ENCODE assay signal across 30 cellular contexts in genomic region chr11:38221295-38221694, GRCh38.
"Had no signal": no experiment of that assay in that cellular context is flagged by ENCODE, and none has a peak within 500 bp of the region (broad histone marks: within the 10 kb centered on the region; RNA-seq: fewer than 3 reads in every experiment).

No MANE protein-coding gene starts in this region.

- H3K27ac ChIP-seq: body of pancreas, epithelial cell of prostate, esophagus squamous epithelium, gastroesophageal sphincter had no signal

- DNase-seq: activated CD4-positive, alpha-beta memory T cell treated with anti-CD3 and anti-CD28 coated beads, Interleukin-2, amount 10 ng/mL, durations not matched to agents 7 days and 5 days; activated CD4-positive, alpha-beta T cell treated with anti-CD3 and anti-CD28 coated beads for 4 hours; activated CD4-positive, alpha-beta T cell treated with anti-CD3 and anti-CD28 coated beads, Interleukin-2, amount 10 ng/mL, durations not matched to agents 7 days and 5 days; activated CD4-positive, alpha-beta T cell treated with anti-CD3 and anti-CD28 coated beads, Interleukin-2, amount 50 U/mL, for 4 hours; activated CD4-positive, CD25-positive, alpha-beta regulatory T cell; activated CD4-positive, CD25-positive, alpha-beta regulatory T cell treated with anti-CD3 and anti-CD28 coated beads, Interleukin-2, amount 50 U/mL, for 72 hours; activated effector memory CD4-positive, alpha-beta T cell treated with Interleukin-2 at 50 U/mL for 16 hours; activated gamma-delta T cell treated with Interleukin-2 at 50 U/mL for 16 hours; activated naive CD4-positive, alpha-beta T cell treated with anti-CD3 and anti-CD28 coated beads, Interleukin-2, amount 50 U/mL, for 16 hours; activated naive CD4-positive, alpha-beta T cell treated with Interleukin-2 at 50 U/mL for 16 hours; activated T-cell treated with anti-CD3 and anti-CD28 coated beads, Interleukin-2, amount 50 U/mL, for 4 hours; amygdala; aorta; body of pancreas; caudate nucleus; cortex of kidney; dermis blood vessel endothelial cell; effector CD4-positive, alpha-beta T cell; effector memory CD8-positive, alpha-beta T cell; esophagus squamous epithelium; foreskin melanocyte; T-helper 17 cell; T1000 had no signal

- H3K36me3 ChIP-seq: esophagus squamous epithelium, gastroesophageal sphincter had no signal

- H3K27me3 Mint-ChIP-seq: activated CD4-positive, alpha-beta memory T cell treated with anti-CD3 and anti-CD28 coated beads, Interleukin-2, amount 10 ng/mL, durations not matched to agents 7 days and 5 days; activated CD4-positive, alpha-beta T cell treated with anti-CD3 and anti-CD28 coated beads, Interleukin-2, amount 10 ng/mL, durations not matched to agents 7 days and 5 days; activated naive CD8-positive, alpha-beta T cell; activated T-helper 17 cell treated with anti-CD3 and anti-CD28 coated beads, Interleukin-2, amount 50 U/mL, for 72 hours; effector memory CD8-positive, alpha-beta T cell; T-helper 17 cell had no signal

- FAIRE-seq: colon, endometrium had no signal

- H3K4me3 Mint-ChIP-seq: activated CD4-positive, alpha-beta memory T cell treated with anti-CD3 and anti-CD28 coated beads, Interleukin-2, amount 10 ng/mL, durations not matched to agents 7 days and 5 days; activated CD4-positive, alpha-beta T cell treated with anti-CD3 and anti-CD28 coated beads, Interleukin-2, amount 10 ng/mL, durations not matched to agents 7 days and 5 days; activated naive CD8-positive, alpha-beta T cell; activated T-cell treated with anti-CD3 and anti-CD28 coated beads, Interleukin-2, amount 50 U/mL, for 4 hours; activated T-helper 17 cell treated with anti-CD3 and anti-CD28 coated beads, Interleukin-2, amount 50 U/mL, for 72 hours; effector memory CD8-positive, alpha-beta T cell; T-helper 17 cell; T-helper 2 cell treated with Interferon-gamma antibody and Interleukin-4, amounts not matched to agents 5 μg/mL and 100 μg/mL, for 36 hours had no signal

- H3K27me3 ChIP-seq: body of pancreas, esophagus squamous epithelium, gastroesophageal sphincter had no signal

- H3K4me1 ChIP-seq: body of pancreas, esophagus squamous epithelium, gastroesophageal sphincter had no signal

- H3K4me1 Mint-ChIP-seq: activated CD4-positive, alpha-beta memory T cell treated with anti-CD3 and anti-CD28 coated beads, Interleukin-2, amount 10 ng/mL, durations not matched to agents 7 days and 5 days; activated CD4-positive, alpha-beta T cell treated with anti-CD3 and anti-CD28 coated beads, Interleukin-2, amount 10 ng/mL, durations not matched to agents 7 days and 5 days; activated T-helper 17 cell treated with anti-CD3 and anti-CD28 coated beads, Interleukin-2, amount 50 U/mL, for 72 hours; T-helper 17 cell had no signal

- H3K27ac Mint-ChIP-seq: activated CD4-positive, alpha-beta memory T cell treated with anti-CD3 and anti-CD28 coated beads, Interleukin-2, amount 10 ng/mL, durations not matched to agents 7 days and 5 days; activated CD4-positive, alpha-beta T cell treated with anti-CD3 and anti-CD28 coated beads, Interleukin-2, amount 10 ng/mL, durations not matched to agents 7 days and 5 days; activated naive CD8-positive, alpha-beta T cell; activated T-helper 17 cell treated with anti-CD3 and anti-CD28 coated beads, Interleukin-2, amount 50 U/mL, for 72 hours; effector memory CD8-positive, alpha-beta T cell; T-helper 17 cell; T-helper 2 cell treated with Interferon-gamma antibody and Interleukin-4, amounts not matched to agents 5 μg/mL and 100 μg/mL, for 36 hours had no signal

- H3K4me3 ChIP-seq: body of pancreas, esophagus squamous epithelium, gastroesophageal sphincter had no signal
